ENCODE assay signal across 20 cellular contexts in the genomic region with DNA sequence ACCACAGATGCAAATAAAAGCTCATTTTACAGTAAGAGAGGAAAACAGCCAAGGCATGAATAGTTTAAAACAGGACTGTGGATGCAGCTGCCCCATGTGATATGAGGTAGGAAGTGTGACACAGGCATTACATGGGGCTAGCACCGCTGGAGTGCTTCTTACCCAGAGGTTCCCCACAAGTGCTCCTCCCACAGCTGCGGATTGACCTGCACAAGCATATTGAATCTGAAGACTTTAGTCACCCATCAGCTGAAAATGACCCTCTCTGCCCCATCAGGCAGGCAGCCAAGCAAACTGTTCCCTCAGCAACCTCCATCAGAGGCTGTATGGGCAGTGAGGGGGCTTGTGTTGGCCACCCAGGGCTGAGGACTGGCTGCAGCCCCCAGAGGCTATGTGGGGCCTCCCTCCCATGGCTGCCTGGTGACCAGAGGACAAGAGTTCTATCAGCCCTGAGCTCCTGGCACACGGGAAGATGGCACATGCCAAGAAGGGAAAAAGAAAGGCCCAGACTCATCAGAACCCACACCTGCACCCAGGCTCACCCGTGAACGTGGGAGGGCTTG.
DNase-seq lines count a peak whose midpoint lies in the region; ATAC-seq, FAIRE-seq and TF ChIP-seq lines count a peak whose summit lies in the region.
"Had no signal": no experiment of that assay in that cellular context is flagged by ENCODE, and none has a peak within 500 bp of the region (broad histone marks: within the 10 kb centered on the region; RNA-seq: fewer than 3 reads in every experiment).

No MANE protein-coding gene starts in this region.

- no peak overlapping the region for H3K14ac ChIP-seq in H9 (ENCODE audit: insufficient read depth, low read length)

- no peak overlapping the region for H2AFZ ChIP-seq in H9 (ENCODE audit: low read length)
- H2AFZ ChIP-seq: GM23338 had no signal

- no peak overlapping the region for H2AK5ac ChIP-seq in H9 (ENCODE audit: insufficient read length, low read length)

- H2BK20ac ChIP-seq in H9 (ENCODE audit: low read depth, low read length, poor library complexity, severe bottlenecking): no peak overlapping the region

- no peaks in the 10 kb centered on the region for H4K20me1 ChIP-seq in BLaER1
- no peaks in the 10 kb centered on the region for H4K20me1 ChIP-seq in H9 (ENCODE audit: control insufficient read depth, insufficient read depth, insufficient read length)

- H3K9me3 ChIP-seq in BLaER1 (no peaks in the 10 kb centered on the region), H9 (ENCODE audit: control insufficient read depth, low read depth, low read length) (no peaks in the 10 kb centered on the region), kidney (ENCODE audit: control insufficient read depth in 1 of 2, low read length in 2 of 2) (no peaks in the 10 kb centered on the region)

- no peak overlapping the region for H3K27ac Mint-ChIP-seq in H9
- H3K27ac Mint-ChIP-seq: CD4-positive, alpha-beta memory T cell; GM23338 had no signal

- H3K4me1 Mint-ChIP-seq in H9: peaks cover 4% of the 10 kb centered on the region in 2 experiments; a peak in 2 of 4 replicates
- H3K4me1 Mint-ChIP-seq: CD4-positive, alpha-beta memory T cell; GM23338 had no signal

- no peak overlapping the region for H2BK12ac ChIP-seq in H9 (ENCODE audit: insufficient read length, low read depth, low read length)

- H3K27me3 Mint-ChIP-seq in H9 (ENCODE audit: low read depth): no peaks in the 10 kb centered on the region

- H4K8ac ChIP-seq in H9 (replicated peaks; ENCODE audit: insufficient read length, low read depth, low read length): no peak overlapping the region

- no peak overlapping the region for H3K56ac ChIP-seq in H9 (ENCODE audit: insufficient read length, low read depth, low read length)

- H3K4me3 ChIP-seq in BLaER1: no peak overlapping the region
- H3K4me3 ChIP-seq in kidney (ENCODE audit: low read length in 2 of 2): no peak overlapping the region
- H3K4me3 ChIP-seq: GM12878, GM23338, SK-N-MC had no signal

- no peak overlapping the region for H3K18ac ChIP-seq in H9 (ENCODE audit: insufficient read length, low read depth, low read length)

- H3K27me3 ChIP-seq in BLaER1 (no peaks in the 10 kb centered on the region), H9 (ENCODE audit: insufficient read depth, low read length) (no peaks in the 10 kb centered on the region)

- no peak overlapping the region for H3K23ac ChIP-seq in H9 (ENCODE audit: insufficient read length, low read depth, low read length)

- peak overlapping the region; percentile 95 for H3K4me2 ChIP-seq in BLaER1
- no peak overlapping the region for H3K4me2 ChIP-seq in H9 (ENCODE audit: insufficient read depth, insufficient read length, low read length)
- H3K4me2 ChIP-seq: GM23338, KMS-11 had no signal

- H2BK120ac ChIP-seq in H9 (ENCODE audit: low read depth, low read length, poor library complexity, severe bottlenecking): no peak overlapping the region

- H3T11ph ChIP-seq in H9 (ENCODE audit: low read length): no peak overlapping the region

- H3K36me3 ChIP-seq in BLaER1 (peaks cover 12% of the 10 kb centered on the region; the same call in 1 of the 2 replicates), kidney (ENCODE audit: control insufficient read depth in 1 of 2, insufficient read depth in 2 of 2, low read length in 2 of 2) (no peaks in the 10 kb centered on the region)

- peak overlapping the region; percentile 43; the same call in 1 of the 2 replicates for H3K9ac ChIP-seq in BLaER1
- no peak overlapping the region for H3K9ac ChIP-seq in H9 (ENCODE audit: extremely low read depth, insufficient read length, low read length)
- no peak overlapping the region for H3K9ac ChIP-seq in kidney (ENCODE audit: low read length in 2 of 2)
- H3K9ac ChIP-seq: KMS-11 had no signal

- no peak overlapping the region for H4K5ac ChIP-seq in H9 (ENCODE audit: insufficient read length, low read depth, low read length)

- no peak overlapping the region for H2BK5ac ChIP-seq in H9 (ENCODE audit: insufficient read length, low read length)

- DNase-seq in H9 (peak; percentile 10), kidney (peak; percentile 39), posterior vena cava (ENCODE audit: low spot score) (peak; percentile 62), SIG-M5 (lab: John Stamatoyannopoulos, UW) (no peak)
- DNase-seq: CD4-positive, alpha-beta memory T cell; DND-41; HCEC 1CT; IMR-90; NCI-H1105; NCI-H146; NCI-H2029; NCI-H524 treated with DMSO at 0.1 percent for 48 hours; SHP77 had no signal

- WGBS in H9 (ENCODE audit: extremely low coverage, insufficient read length, low lambda C conversion rate): no CpG with 5 or more reads among the region's 5 CpGs

- H3K4me1 ChIP-seq in BLaER1 (peaks cover 100% of the 10 kb centered on the region), H9 (ENCODE audit: insufficient read depth, low read length) (no peaks in the 10 kb centered on the region), kidney (ENCODE audit: control insufficient read depth in 1 of 2, insufficient read depth in 1 of 2, low read depth in 1 of 2, low read length in 2 of 2) (no peaks in the 10 kb centered on the region)

- no peaks in the 10 kb centered on the region for H3K79me2 ChIP-seq in H9 (ENCODE audit: insufficient read depth, low read length)

- H3K23me2 ChIP-seq in H9 (ENCODE audit: insufficient read length, low read depth, low read length, poor library complexity, severe bottlenecking): no peaks in the 10 kb centered on the region

- H3K79me1 ChIP-seq in H9 (ENCODE audit: insufficient read depth, low read depth, low read length, poor library complexity, severe bottlenecking): no peaks in the 10 kb centered on the region

- no peak overlapping the region for H4K91ac ChIP-seq in H9 (ENCODE audit: insufficient read length, low read depth, low read length)

- H3K4ac ChIP-seq in H9 (ENCODE audit: low read depth, low read length): no peak overlapping the region

- intact Hi-C loops in kidney (cut with DNase I): no loop called here
- intact Hi-C loops in posterior vena cava (cut with DNase I): no loop called here

- no peak for TF ChIP-seq CTCF in H9 (conservative IDR thresholded peaks at IDR 0.05)
- TF ChIP-seq CTCF in kidney (IDR thresholded peaks at IDR 0.05; ENCODE audit: borderline replicate concordance, extremely low read depth, insufficient read depth): no peak

- H3K9me3 Mint-ChIP-seq in H9: no peaks in the 10 kb centered on the region; a peak in 1 of 5 replicates

- no peak for FAIRE-seq in kidney (lab: Jason Lieb, UNC)
- FAIRE-seq: GM12878 had no signal

- no peaks in the 10 kb centered on the region for H3K36me3 Mint-ChIP-seq in H9 (ENCODE audit: insufficient read depth in 1 of 3, low read depth in 3 of 3)
- H3K36me3 Mint-ChIP-seq: CD4-positive, alpha-beta memory T cell had no signal

- peak overlapping the region; percentile 76 for H3K27ac ChIP-seq in BLaER1
- H3K27ac ChIP-seq in H9 (ENCODE audit: insufficient read length, low read depth, low read length): no peak overlapping the region
- H3K27ac ChIP-seq in kidney (ENCODE audit: low read depth in 2 of 2, low read length in 2 of 2): no peak overlapping the region
- H3K27ac ChIP-seq: KMS-11, SK-N-MC had no signal

- no peak overlapping the region for H3K4me3 Mint-ChIP-seq in H9
- H3K4me3 Mint-ChIP-seq: CD4-positive, alpha-beta memory T cell; GM23338 had no signal

- ATAC-seq in GM18868 (IDR thresholded peaks at IDR 0.05; ENCODE audit: unreplicated experiment) (no peak), GM18858 (IDR thresholded peaks at IDR 0.05; ENCODE audit: unreplicated experiment) (no peak)
- ATAC-seq: GM12878, GM23338 had no signal

- no peak overlapping the region for H2BK15ac ChIP-seq in H9 (ENCODE audit: low read depth, low read length)
